In genomic region chr19:39109641-39110040, GRCh38 we compare ENCODE assay signal across 22 cellular contexts. TPM values are rescaled to one million over a fixed set of nuclear protein-coding genes. Genes with fewer than 3 reads are reported as not detected.
"Had no signal": no experiment of that assay in that cellular context is flagged by ENCODE, and none has a peak within 500 bp of the region (broad histone marks: within the 10 kb centered on the region; RNA-seq: fewer than 3 reads in every experiment).

No MANE protein-coding gene starts in this region.

- H3K9me3 ChIP-seq: colonic mucosa, mucosa of descending colon, ovary, psoas muscle, sigmoid colon, stomach, thoracic aorta, transverse colon, vagina had no signal

- H3K27me3 ChIP-seq: colonic mucosa, ovary, vagina had no signal

- H3K27ac ChIP-seq: colonic mucosa, ovary, psoas muscle, sigmoid colon, stomach, thoracic aorta, transverse colon, vagina had no signal

- H3K4me3 ChIP-seq: colonic mucosa, lung, mucosa of descending colon, ovary, psoas muscle, sigmoid colon, stomach, thoracic aorta, transverse colon, vagina had no signal

- H3K4me1 ChIP-seq: colonic mucosa, psoas muscle, sigmoid colon, stomach, transverse colon had no signal

- H3K36me3 ChIP-seq: colonic mucosa, ovary, sigmoid colon, stomach, thoracic aorta, transverse colon, vagina had no signal

- FAIRE-seq: frontal cortex had no signal

RNA-seq across cellular contexts. Expression of gene ACP7, which starts 25.5 kb away (rescaled TPM):
- total RNA-seq: cerebellum, colonic mucosa, fibroblast of villous mesenchyme, frontal cortex, glomerular endothelial cell, left lobe of liver, lung, mesothelial cell of epicardium, mucosa of descending colon, neural crest cell, ovary, psoas muscle, renal cortical epithelial cell, right cardiac atrium, sigmoid colon, skeletal muscle tissue, stomach, subcutaneous adipose tissue, thoracic aorta, transverse colon, vagina had no signal
- polyA plus RNA-seq: liver, ovary, right cardiac atrium, sigmoid colon, stomach had no signal
